ENCODE assay signal across 28 cellular contexts in the genomic region with DNA sequence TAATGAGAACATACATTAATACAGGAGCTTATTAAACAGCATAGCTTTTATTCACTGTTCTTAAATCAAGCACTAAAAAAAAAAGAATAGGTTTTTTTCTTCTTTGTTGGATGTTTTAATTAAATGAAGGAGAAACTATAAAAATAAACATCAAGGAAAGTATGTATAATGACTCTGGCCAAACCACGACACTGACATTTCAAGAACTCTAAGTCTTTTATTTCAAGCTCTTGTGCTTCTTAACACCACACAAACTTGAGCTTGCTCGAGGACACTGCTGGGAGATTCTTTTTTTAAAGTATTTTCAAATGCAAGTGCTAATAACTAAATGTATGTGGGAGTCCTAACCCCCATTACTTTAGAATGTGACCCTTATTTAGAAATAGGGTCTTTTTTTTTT.
"Had no signal": no experiment of that assay in that cellular context is flagged by ENCODE, and none has a peak within 500 bp of the region (broad histone marks: within the 10 kb centered on the region; RNA-seq: fewer than 3 reads in every experiment).

No MANE protein-coding gene starts in this region.

- ATAC-seq: activated CD8-positive, alpha-beta memory T cell treated with anti-CD3 and anti-CD28 coated beads, Interleukin-2, amount 10 ng/mL, durations not matched to agents 7 days and 5 days; activated naive CD4-positive, alpha-beta T cell treated with anti-CD3 and anti-CD28 coated beads, Interleukin-2, amount 50 U/mL, for 72 hours; Panc1; Right ventricle myocardium inferior had no signal

- DNase-seq: activated CD4-positive, alpha-beta T cell treated with anti-CD3 and anti-CD28 coated beads, Interleukin-2, amount 10 ng/mL, durations not matched to agents 24 days and 14 days; activated CD4-positive, alpha-beta T cell treated with anti-CD3 and anti-CD28 coated beads, Interleukin-2, amount 50 U/mL, for 48 hours; activated CD4-positive, CD25-positive, alpha-beta regulatory T cell treated with anti-CD3 and anti-CD28 coated beads, Interleukin-2, amount 50 U/mL, for 72 hours; activated CD8-positive, alpha-beta memory T cell treated with anti-CD3 and anti-CD28 coated beads, Interleukin-2, amount 10 ng/mL, durations not matched to agents 7 days and 5 days; activated effector memory CD4-positive, alpha-beta T cell treated with anti-CD3 and anti-CD28 coated beads, Interleukin-2, amount 50 U/mL, for 16 hours; activated naive CD4-positive, alpha-beta T cell treated with Interleukin-2 at 50 U/mL for 16 hours; activated T-cell treated with anti-CD3 and anti-CD28 coated beads, Interleukin-2, amount 50 U/mL, for 24 hours; KG1; MG63; MV-4-11; NCI-H1092 treated with DMSO at 0.1 percent for 48 hours; NCI-H1417 treated with DMSO at 0.1 percent for 48 hours; NCI-H1694; NCI-H2029; NCI-H2107; NCI-H2171 treated with DMSO at 0.1 percent for 48 hours; NCI-H226; NCI-H526; NCI-H82; OCI-M1; RPMI8226; T-helper 1 cell had no signal

- H3K36me3 Mint-ChIP-seq: activated CD8-positive, alpha-beta memory T cell treated with anti-CD3 and anti-CD28 coated beads, Interleukin-2, amount 10 ng/mL, durations not matched to agents 7 days and 5 days; activated naive CD4-positive, alpha-beta T cell treated with anti-CD3 and anti-CD28 coated beads, Interleukin-2, amount 50 U/mL, for 72 hours; brain; IgD-negative memory B cell had no signal

- H3K4me1 Mint-ChIP-seq: activated CD4-positive, alpha-beta T cell treated with anti-CD3 and anti-CD28 coated beads, Interleukin-2, amount 10 ng/mL, durations not matched to agents 24 days and 14 days; activated CD8-positive, alpha-beta memory T cell treated with anti-CD3 and anti-CD28 coated beads, Interleukin-2, amount 10 ng/mL, durations not matched to agents 7 days and 5 days; IgD-negative memory B cell had no signal

- H3K27ac Mint-ChIP-seq: activated CD4-positive, alpha-beta T cell treated with anti-CD3 and anti-CD28 coated beads, Interleukin-2, amount 10 ng/mL, durations not matched to agents 24 days and 14 days; activated CD8-positive, alpha-beta memory T cell treated with anti-CD3 and anti-CD28 coated beads, Interleukin-2, amount 10 ng/mL, durations not matched to agents 7 days and 5 days; activated naive CD4-positive, alpha-beta T cell treated with anti-CD3 and anti-CD28 coated beads, Interleukin-2, amount 50 U/mL, for 72 hours; activated T-cell treated with anti-CD3 and anti-CD28 coated beads, Interleukin-2, amount 50 U/mL, for 24 hours; brain; IgD-negative memory B cell had no signal

- H3K27me3 Mint-ChIP-seq: activated CD4-positive, alpha-beta T cell treated with anti-CD3 and anti-CD28 coated beads, Interleukin-2, amount 10 ng/mL, durations not matched to agents 24 days and 14 days; activated CD8-positive, alpha-beta memory T cell treated with anti-CD3 and anti-CD28 coated beads, Interleukin-2, amount 10 ng/mL, durations not matched to agents 7 days and 5 days; activated T-cell treated with anti-CD3 and anti-CD28 coated beads, Interleukin-2, amount 50 U/mL, for 24 hours; IgD-negative memory B cell had no signal

- H3K27me3 ChIP-seq: MG63 had no signal

- H3K9me3 Mint-ChIP-seq: activated CD4-positive, alpha-beta T cell treated with anti-CD3 and anti-CD28 coated beads, Interleukin-2, amount 10 ng/mL, durations not matched to agents 24 days and 14 days; activated T-cell treated with anti-CD3 and anti-CD28 coated beads, Interleukin-2, amount 50 U/mL, for 24 hours; brain had no signal

- H3K36me3 ChIP-seq: MG63 had no signal

- H3K9me3 ChIP-seq: MG63 had no signal

- H3K4me3 ChIP-seq: MG63, SK-N-MC had no signal

- H3K4me3 Mint-ChIP-seq: activated CD4-positive, alpha-beta T cell treated with anti-CD3 and anti-CD28 coated beads, Interleukin-2, amount 10 ng/mL, durations not matched to agents 24 days and 14 days; activated CD8-positive, alpha-beta memory T cell treated with anti-CD3 and anti-CD28 coated beads, Interleukin-2, amount 10 ng/mL, durations not matched to agents 7 days and 5 days; activated T-cell treated with anti-CD3 and anti-CD28 coated beads, Interleukin-2, amount 50 U/mL, for 24 hours; brain; IgD-negative memory B cell had no signal
